In the genomic region with DNA sequence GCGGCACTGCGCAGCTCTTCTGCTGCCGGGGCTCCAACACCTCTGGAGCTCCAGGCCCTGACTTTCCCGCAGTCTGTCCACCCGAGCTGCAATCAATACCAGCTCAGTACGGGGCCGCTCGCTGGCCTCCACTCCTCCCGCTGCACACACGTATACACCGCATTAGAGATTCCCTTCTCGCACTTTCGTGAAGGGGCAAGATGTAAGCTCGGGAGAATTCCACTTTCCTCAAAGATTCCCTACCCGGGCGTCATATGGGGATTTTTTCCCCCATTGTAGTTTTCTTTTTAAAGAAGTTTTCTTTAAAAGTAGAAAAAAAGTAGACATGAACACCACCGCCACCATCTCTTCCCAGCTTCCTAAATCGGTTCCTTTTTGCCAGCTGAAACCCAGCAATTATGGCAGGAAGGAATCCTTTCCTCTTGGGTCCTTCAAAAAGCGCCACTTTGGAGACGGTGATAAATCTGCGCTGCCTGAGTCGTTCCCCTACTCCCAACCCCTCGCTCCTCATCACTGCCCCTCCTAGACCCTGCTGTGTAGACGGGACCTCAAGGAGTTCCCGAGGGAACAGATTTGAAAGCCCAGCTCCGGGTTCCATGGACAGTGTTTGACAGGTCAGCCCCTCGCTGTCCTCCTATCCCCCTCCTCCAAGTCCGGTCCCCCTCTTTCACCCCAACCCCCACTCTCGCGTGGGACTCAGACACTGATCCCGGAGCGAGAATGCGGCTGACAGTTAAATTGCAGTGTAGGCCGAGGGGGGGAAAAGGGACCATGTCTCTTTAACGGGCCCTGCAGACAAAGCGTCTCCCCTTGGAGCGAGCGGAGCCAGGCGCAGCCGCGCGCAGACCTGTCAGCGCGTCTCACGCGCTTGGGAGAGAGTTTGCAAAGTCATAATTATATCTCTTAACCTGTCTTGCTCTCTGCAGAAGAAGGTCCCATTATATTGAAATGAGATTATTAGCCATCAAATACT, we compare ENCODE assay signal across 11 cellular contexts. TPM values are rescaled to one million over a fixed set of nuclear protein-coding genes. Genes with fewer than 3 reads are reported as not detected.
A peak's percentile ranks its signal among the peaks of the same experiment; 100 is the strongest.
DNase-seq lines count a peak whose midpoint lies in the region; ATAC-seq and TF ChIP-seq lines count a peak whose summit lies in the region.
"Had no signal": no experiment of that assay in that cellular context is flagged by ENCODE, and none has a peak within 500 bp of the region (broad histone marks: within the 10 kb centered on the region; RNA-seq: fewer than 3 reads in every experiment).

No MANE protein-coding gene starts in this region.

- H3K27me3 Mint-ChIP-seq in activated T-cell treated with anti-CD3 and anti-CD28 coated beads, Interleukin-2, amount 50 U/mL, for 72 hours (ENCODE audit: low read depth) = peaks cover 87% of the 10 kb centered on the region
- peaks cover 90% of the 10 kb centered on the region for H3K27me3 Mint-ChIP-seq in activated T-cell treated with anti-CD3 and anti-CD28 coated beads, Interleukin-2, amount 50 U/mL, for 4 hours (ENCODE audit: low read depth)
- peaks cover 72% of the 10 kb centered on the region for H3K27me3 Mint-ChIP-seq in activated B cell treated with CpG ODN at 0.5 μM for 24 hours
- H3K27me3 Mint-ChIP-seq in immature natural killer cell (ENCODE audit: low read depth in 3 of 3) = peaks cover 30 to 56% (median 45%) of the 10 kb centered on the region in 3 donors

- H3K36me3 Mint-ChIP-seq in activated T-cell treated with anti-CD3 and anti-CD28 coated beads, Interleukin-2, amount 50 U/mL, for 72 hours (ENCODE audit: insufficient read depth in 2 of 2) = peaks cover 2% of the 10 kb centered on the region in 2 donors
- H3K36me3 Mint-ChIP-seq in activated T-cell treated with anti-CD3 and anti-CD28 coated beads, Interleukin-2, amount 50 U/mL, for 4 hours (ENCODE audit: insufficient read depth) = no peaks in the 10 kb centered on the region
- no peaks in the 10 kb centered on the region for H3K36me3 Mint-ChIP-seq in activated B cell treated with CpG ODN at 0.5 μM for 24 hours (ENCODE audit: low read depth)
- peaks cover 0 to 4% (median 0%) of the 10 kb centered on the region in 3 donors for H3K36me3 Mint-ChIP-seq in immature natural killer cell

- H3K4me3 Mint-ChIP-seq in activated T-cell treated with anti-CD3 and anti-CD28 coated beads, Interleukin-2, amount 50 U/mL, for 72 hours = peak overlapping the region; percentile 43 to 70
- no peak overlapping the region for H3K4me3 Mint-ChIP-seq in activated T-cell treated with anti-CD3 and anti-CD28 coated beads, Interleukin-2, amount 50 U/mL, for 4 hours
- H3K4me3 Mint-ChIP-seq in activated B cell treated with CpG ODN at 0.5 μM for 24 hours (peak overlapping the region; percentile 67), immature natural killer cell (peak overlapping the region in 3 of 5 donors; percentile 15 to 42 (median 35))
- H3K4me3 Mint-ChIP-seq: activated naive CD4-positive, alpha-beta T cell treated with anti-CD3 and anti-CD28 coated beads for 36 hours had no signal

- no peak for ATAC-seq in activated T-cell treated with anti-CD3 and anti-CD28 coated beads, Interleukin-2, amount 50 U/mL, for 72 hours (replicated peaks in 1 of 2)
- ATAC-seq in activated T-cell treated with anti-CD3 and anti-CD28 coated beads, Interleukin-2, amount 50 U/mL, for 4 hours = no peak
- ATAC-seq in activated B cell treated with CpG ODN at 0.5 μM for 24 hours (ENCODE audit: low read depth) (no peak), GM19397 (IDR thresholded peaks at IDR 0.05; ENCODE audit: unreplicated experiment) (no peak)
- ATAC-seq in stimulated activated naive CD8-positive, alpha-beta T cell treated with anti-CD3 and anti-CD28 coated beads, Interleukin-15, Interleukin-2, amounts not matched to agents 100 U/mL and 50 U/mL, for 24 hours = no peak

- DNase-seq in activated T-cell treated with anti-CD3 and anti-CD28 coated beads, Interleukin-2, amount 50 U/mL, for 72 hours = no peak
- DNase-seq in activated T-cell treated with anti-CD3 and anti-CD28 coated beads, Interleukin-2, amount 50 U/mL, for 4 hours = no peak
- no peak for DNase-seq in activated B cell treated with CpG ODN at 0.5 μM for 24 hours
- DNase-seq in immature natural killer cell = no peak
- peak; percentile 11 for DNase-seq in stimulated activated naive CD8-positive, alpha-beta T cell treated with anti-CD3 and anti-CD28 coated beads, Interleukin-15, Interleukin-2, amounts not matched to agents 100 U/mL and 50 U/mL, for 24 hours
- DNase-seq in AG20443 (ENCODE audit: low spot score) = no peak
- no peak for DNase-seq in stimulated activated CD4-positive, alpha-beta T cell treated with anti-CD3 and anti-CD28 coated beads, Interleukin-2, amount 100 ng/mL, for 48 hours
- DNase-seq: activated naive CD4-positive, alpha-beta T cell treated with anti-CD3 and anti-CD28 coated beads for 36 hours had no signal

- no peak for TF ChIP-seq CTCF in activated B cell treated with CpG ODN at 0.5 μM for 24 hours (IDR thresholded peaks at IDR 0.05)

- CTCF ChIA-PET in activated B cell treated with CpG ODN at 0.5 μM for 24 hours (lab: Charles Lee) = interaction anchor here (1.0 kb wide), 2 partner anchors 10 to 216 kb away, joined by 3 read pairs; no protein-coding TSS in a partner anchor

- POLR2A ChIA-PET in activated B cell treated with CpG ODN at 0.5 μM for 24 hours (lab: Charles Lee) = interaction anchor here (0.7 kb wide), 1 partner anchor 307 kb away, joined by 3 read pairs; no protein-coding TSS in a partner anchor

- peaks cover 40% of the 10 kb centered on the region for H3K4me1 Mint-ChIP-seq in activated T-cell treated with anti-CD3 and anti-CD28 coated beads, Interleukin-2, amount 50 U/mL, for 72 hours (ENCODE audit: low read depth)
- peaks cover 36% of the 10 kb centered on the region for H3K4me1 Mint-ChIP-seq in activated T-cell treated with anti-CD3 and anti-CD28 coated beads, Interleukin-2, amount 50 U/mL, for 4 hours (ENCODE audit: low read depth)
- H3K4me1 Mint-ChIP-seq in activated B cell treated with CpG ODN at 0.5 μM for 24 hours = peaks cover 43% of the 10 kb centered on the region
- peaks cover 33 to 35% of the 10 kb centered on the region in 2 donors for H3K4me1 Mint-ChIP-seq in immature natural killer cell

- intact Hi-C loops in activated B cell treated with CpG ODN at 0.5 μM for 24 hours (cut with micrococcal nuclease) = no loop called here

- H3K9me3 Mint-ChIP-seq in activated T-cell treated with anti-CD3 and anti-CD28 coated beads, Interleukin-2, amount 50 U/mL, for 72 hours = no peaks in the 10 kb centered on the region
- H3K9me3 Mint-ChIP-seq in activated T-cell treated with anti-CD3 and anti-CD28 coated beads, Interleukin-2, amount 50 U/mL, for 4 hours = no peaks in the 10 kb centered on the region
- H3K9me3 Mint-ChIP-seq in activated B cell treated with CpG ODN at 0.5 μM for 24 hours (no peaks in the 10 kb centered on the region), immature natural killer cell (peaks cover 0 to 1% (median 0%) of the 10 kb centered on the region in 6 donors)
- H3K9me3 Mint-ChIP-seq: activated naive CD4-positive, alpha-beta T cell treated with anti-CD3 and anti-CD28 coated beads for 36 hours had no signal

- peak overlapping the region; percentile 47 for H3K27ac Mint-ChIP-seq in activated T-cell treated with anti-CD3 and anti-CD28 coated beads, Interleukin-2, amount 50 U/mL, for 72 hours
- peak overlapping the region; percentile 22 for H3K27ac Mint-ChIP-seq in activated B cell treated with CpG ODN at 0.5 μM for 24 hours
- H3K27ac Mint-ChIP-seq in immature natural killer cell = no peak overlapping the region
- H3K27ac Mint-ChIP-seq: activated naive CD4-positive, alpha-beta T cell treated with anti-CD3 and anti-CD28 coated beads for 36 hours had no signal

RNA-seq across cellular contexts. Expression of a gene that starts 39.5 kb away (rescaled TPM):
- total RNA-seq in activated T-cell treated with anti-CD3 and anti-CD28 coated beads, Interleukin-2, amount 50 U/mL, for 72 hours = not detected
- not detected for total RNA-seq in activated T-cell treated with anti-CD3 and anti-CD28 coated beads, Interleukin-2, amount 50 U/mL, for 4 hours
- total RNA-seq in activated B cell treated with CpG ODN at 0.5 μM for 24 hours = not detected in 2 replicates
- under 1 TPM in 2 of 3 donors, not detected in 1; 0.91 to 0.97 TPM for polyA plus RNA-seq in immature natural killer cell
- total RNA-seq: activated naive CD4-positive, alpha-beta T cell treated with anti-CD3 and anti-CD28 coated beads for 36 hours; LHCN-M2; pulmonary artery endothelial cell had no signal

Comparison
In these comparisons a context has a peak if more than half of its experiments do, and no peak if none do; other contexts are left out.
1. H3K27ac Mint-ChIP-seq: peak in activated T-cell treated with anti-CD3 and anti-CD28 coated beads, Interleukin-2, amount 50 U/mL, for 72 hours (single experiment) and activated B cell treated with CpG ODN at 0.5 μM for 24 hours (single experiment); none in immature natural killer cell (0 of 6).